Comparison of ENCODE assay signal across 1 cellular context in genomic region chr16:28975158-28975603, GRCh38.
TF ChIP-seq lines count a peak whose summit lies in the region.

No MANE protein-coding gene starts in this region.

TF ChIP-seq in HepG2, 621 proteins besides CTCF, POLR2A, EP300 and RAD21 (continued from another document):
- TF ChIP-seq ZNF234 (CRISPR knock-in tag; conservative IDR thresholded peaks at IDR 0.05) (no peak), DBP (CRISPR knock-in tag; IDR thresholded peaks at IDR 0.05; ENCODE audit: not compliant biosample characterization) (no peak), ZBTB21 (CRISPR knock-in tag; IDR thresholded peaks at IDR 0.05) (no peak), ZNF383 (CRISPR knock-in tag; IDR thresholded peaks at IDR 0.05; ENCODE audit: borderline replicate concordance) (no peak), ZNF512 (CRISPR knock-in tag; IDR thresholded peaks at IDR 0.05) (peak; percentile 54; the same call in 1 of the 2 replicates), RNF2 (conservative IDR thresholded peaks at IDR 0.05; ENCODE audit: low read depth) (no peak), ZBTB7B (CRISPR knock-in tag; IDR thresholded peaks at IDR 0.05) (no peak), PHF5A (CRISPR knock-in tag; IDR thresholded peaks at IDR 0.05; ENCODE audit: low read depth, unreplicated experiment) (no peak), BRF2 (CRISPR knock-in tag; IDR thresholded peaks at IDR 0.05) (no peak), MEIS2 (CRISPR knock-in tag; IDR thresholded peaks at IDR 0.05) (0 out of 2 replicates have a peak, but pooled peaks have one; percentile 19), THAP9 (CRISPR knock-in tag; IDR thresholded peaks at IDR 0.05; ENCODE audit: borderline replicate concordance) (peak; percentile 56; the same call in 1 of the 2 replicates), ZNF678 (CRISPR knock-in tag; IDR thresholded peaks at IDR 0.05) (no peak)
TF ChIP-seq in HepG2: peak in this region for 16.
